In the genomic region with DNA sequence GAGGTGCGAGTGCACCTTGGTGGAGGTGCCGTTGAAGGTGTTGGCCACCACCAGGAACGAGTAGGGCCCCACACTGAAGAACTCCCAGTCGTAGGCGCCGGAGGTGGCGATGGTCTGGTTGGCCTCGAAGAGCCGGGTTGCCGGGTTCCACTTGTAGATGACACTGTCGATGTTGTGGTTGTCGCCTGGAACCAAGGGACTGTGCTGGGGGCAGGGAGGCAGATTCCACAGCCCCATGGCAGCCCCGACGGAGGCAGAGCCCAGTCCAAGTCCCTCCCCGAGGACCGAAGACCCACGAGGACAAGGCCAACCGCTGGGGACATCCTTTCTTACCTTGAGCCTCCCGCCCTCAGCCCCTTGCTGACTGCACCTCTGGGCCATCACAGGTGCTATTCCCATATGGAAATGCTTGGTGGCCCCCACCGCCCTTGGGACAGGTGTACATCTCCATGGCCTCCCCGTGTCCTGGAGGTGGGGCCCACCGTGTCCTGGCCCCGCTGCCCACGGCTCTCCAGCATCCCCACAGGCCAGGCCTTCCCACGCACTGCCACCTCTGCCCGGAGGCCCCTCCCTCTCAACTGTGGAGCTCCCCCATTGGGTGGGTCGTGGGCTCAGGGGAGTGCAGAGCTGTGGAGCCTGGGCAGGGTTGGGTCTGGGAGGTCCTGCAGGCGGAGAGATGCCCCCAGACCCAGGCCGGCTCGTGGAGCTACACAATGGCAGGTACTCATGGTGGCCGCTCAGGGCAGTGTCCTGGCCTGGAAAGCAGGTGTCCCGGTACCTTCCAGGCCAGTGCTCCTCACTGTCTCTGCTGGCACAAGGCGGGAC, we compare ENCODE assay signal across 1 cellular context.
TF ChIP-seq lines count a peak whose summit lies in the region.

No MANE protein-coding gene starts in this region.

TF ChIP-seq in HepG2, 621 proteins besides CTCF, POLR2A, EP300 and RAD21:
- TF ChIP-seq, protein P1, sequence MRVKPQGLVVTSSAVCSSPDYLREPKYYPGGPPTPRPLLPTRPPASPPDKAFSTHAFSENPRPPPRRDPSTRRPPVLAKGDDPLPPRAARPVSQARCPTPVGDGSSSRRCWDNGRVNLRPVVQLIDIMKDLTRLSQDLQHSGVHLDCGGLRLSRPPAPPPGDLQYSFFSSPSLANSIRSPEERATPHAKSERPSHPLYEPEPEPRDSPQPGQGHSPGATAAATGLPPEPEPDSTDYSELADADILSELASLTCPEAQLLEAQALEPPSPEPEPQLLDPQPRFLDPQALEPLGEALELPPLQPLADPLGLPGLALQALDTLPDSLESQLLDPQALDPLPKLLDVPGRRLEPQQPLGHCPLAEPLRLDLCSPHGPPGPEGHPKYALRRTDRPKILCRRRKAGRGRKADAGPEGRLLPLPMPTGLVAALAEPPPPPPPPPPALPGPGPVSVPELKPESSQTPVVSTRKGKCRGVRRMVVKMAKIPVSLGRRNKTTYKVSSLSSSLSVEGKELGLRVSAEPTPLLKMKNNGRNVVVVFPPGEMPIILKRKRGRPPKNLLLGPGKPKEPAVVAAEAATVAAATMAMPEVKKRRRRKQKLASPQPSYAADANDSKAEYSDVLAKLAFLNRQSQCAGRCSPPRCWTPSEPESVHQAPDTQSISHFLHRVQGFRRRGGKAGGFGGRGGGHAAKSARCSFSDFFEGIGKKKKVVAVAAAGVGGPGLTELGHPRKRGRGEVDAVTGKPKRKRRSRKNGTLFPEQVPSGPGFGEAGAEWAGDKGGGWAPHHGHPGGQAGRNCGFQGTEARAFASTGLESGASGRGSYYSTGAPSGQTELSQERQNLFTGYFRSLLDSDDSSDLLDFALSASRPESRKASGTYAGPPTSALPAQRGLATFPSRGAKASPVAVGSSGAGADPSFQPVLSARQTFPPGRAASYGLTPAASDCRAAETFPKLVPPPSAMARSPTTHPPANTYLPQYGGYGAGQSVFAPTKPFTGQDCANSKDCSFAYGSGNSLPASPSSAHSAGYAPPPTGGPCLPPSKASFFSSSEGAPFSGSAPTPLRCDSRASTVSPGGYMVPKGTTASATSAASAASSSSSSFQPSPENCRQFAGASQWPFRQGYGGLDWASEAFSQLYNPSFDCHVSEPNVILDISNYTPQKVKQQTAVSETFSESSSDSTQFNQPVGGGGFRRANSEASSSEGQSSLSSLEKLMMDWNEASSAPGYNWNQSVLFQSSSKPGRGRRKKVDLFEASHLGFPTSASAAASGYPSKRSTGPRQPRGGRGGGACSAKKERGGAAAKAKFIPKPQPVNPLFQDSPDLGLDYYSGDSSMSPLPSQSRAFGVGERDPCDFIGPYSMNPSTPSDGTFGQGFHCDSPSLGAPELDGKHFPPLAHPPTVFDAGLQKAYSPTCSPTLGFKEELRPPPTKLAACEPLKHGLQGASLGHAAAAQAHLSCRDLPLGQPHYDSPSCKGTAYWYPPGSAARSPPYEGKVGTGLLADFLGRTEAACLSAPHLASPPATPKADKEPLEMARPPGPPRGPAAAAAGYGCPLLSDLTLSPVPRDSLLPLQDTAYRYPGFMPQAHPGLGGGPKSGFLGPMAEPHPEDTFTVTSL (CRISPR knock-in tag; IDR thresholded peaks at IDR 0.05; ENCODE audit: borderline replicate concordance), result no peak
- TF ChIP-seq SCMH1 (CRISPR knock-in tag; IDR thresholded peaks at IDR 0.05; ENCODE audit: borderline replicate concordance) (no peak), AGO2 (optimal IDR thresholded peaks at IDR 0.05; ENCODE audit: low read depth, low read length) (peak; percentile 65), ZNF460 (CRISPR knock-in tag; IDR thresholded peaks at IDR 0.05; ENCODE audit: borderline replicate concordance) (no peak), ZNF407 (CRISPR knock-in tag; IDR thresholded peaks at IDR 0.05; ENCODE audit: not compliant biosample characterization) (no peak), AGO1 (IDR thresholded peaks at IDR 0.05; ENCODE audit: low read depth, low read length, poor library complexity, severe bottlenecking) (peak; percentile 60)
